ENCODE assay signal across 19 cellular contexts in genomic region chr2:184444623-184445223, GRCh38.
DNase-seq lines count a peak whose midpoint lies in the region; ATAC-seq and TF ChIP-seq lines count a peak whose summit lies in the region.
"Had no signal": no experiment of that assay in that cellular context is flagged by ENCODE, and none has a peak within 500 bp of the region (broad histone marks: within the 10 kb centered on the region; RNA-seq: fewer than 3 reads in every experiment).

No MANE protein-coding gene starts in this region.

- H3K27ac ChIP-seq in OCI-LY1 (ENCODE audit: low read depth, low read length, poor library complexity, severe bottlenecking), result peak overlapping the region; percentile 100
- H3K27ac ChIP-seq in smooth muscle cell (ENCODE audit: low read depth), result no peak overlapping the region
- H3K27ac ChIP-seq: GM23248, right atrium auricular region, vagina had no signal

- H3K4me3 ChIP-seq in OCI-LY1 (ENCODE audit: low read depth, low read length, poor library complexity, severe bottlenecking), result peak overlapping the region; percentile 27
- no peak overlapping the region for H3K4me3 ChIP-seq in smooth muscle cell
- H3K4me3 ChIP-seq: GM23248, right atrium auricular region, vagina had no signal

- H3K27me3 Mint-ChIP-seq in activated CD8-positive, alpha-beta T cell treated with anti-CD3 and anti-CD28 coated beads, Interleukin-2, amount 10 ng/mL, durations not matched to agents 7 days and 5 days (ENCODE audit: low read depth), result no peaks in the 10 kb centered on the region
- H3K27me3 Mint-ChIP-seq: activated CD4-positive, alpha-beta memory T cell treated with anti-CD3 and anti-CD28 coated beads, Interleukin-2, amount 10 ng/mL, durations not matched to agents 7 days and 5 days; B cell had no signal

- TF ChIP-seq CTCF in OCI-LY1 (IDR thresholded peaks at IDR 0.05; ENCODE audit: low read length) (no peak), GM20000 (IDR thresholded peaks at IDR 0.05; ENCODE audit: extremely low read depth, missing control alignments) (no peak), smooth muscle cell (IDR thresholded peaks at IDR 0.05; ENCODE audit: borderline replicate concordance, insufficient read depth, poor library complexity, severe bottlenecking) (no peak)

- H4K20me1 ChIP-seq in OCI-LY1 (ENCODE audit: insufficient read depth, low read length) (no peaks in the 10 kb centered on the region), smooth muscle cell (ENCODE audit: low read depth) (no peaks in the 10 kb centered on the region)

- H3K9me3 Mint-ChIP-seq in activated CD8-positive, alpha-beta T cell treated with anti-CD3 and anti-CD28 coated beads, Interleukin-2, amount 10 ng/mL, durations not matched to agents 7 days and 5 days (ENCODE audit: insufficient read depth), result no peaks in the 10 kb centered on the region
- H3K9me3 Mint-ChIP-seq: activated CD4-positive, alpha-beta memory T cell treated with anti-CD3 and anti-CD28 coated beads, Interleukin-2, amount 10 ng/mL, durations not matched to agents 7 days and 5 days; nephron had no signal

- H3K27ac Mint-ChIP-seq in activated CD8-positive, alpha-beta T cell treated with anti-CD3 and anti-CD28 coated beads, Interleukin-2, amount 10 ng/mL, durations not matched to agents 7 days and 5 days, result no peak overlapping the region
- H3K27ac Mint-ChIP-seq: activated CD4-positive, alpha-beta memory T cell treated with anti-CD3 and anti-CD28 coated beads, Interleukin-2, amount 10 ng/mL, durations not matched to agents 7 days and 5 days; B cell; nephron; stimulated activated effector memory CD8-positive, alpha-beta T cell treated with anti-CD3 and anti-CD28 coated beads, Interleukin-12 subunit alpha, Interleukin-12 subunit beta, amount 100 ng/mL, for 72 hours had no signal

- peak overlapping the region; percentile 61 for H3K4me2 ChIP-seq in OCI-LY1 (ENCODE audit: low read length)
- H3K4me2 ChIP-seq in smooth muscle cell, result no peak overlapping the region

- H3K9ac ChIP-seq in OCI-LY1 (ENCODE audit: low read length) (peak overlapping the region; percentile 63), smooth muscle cell (ENCODE audit: low read depth) (no peak overlapping the region)
- H3K9ac ChIP-seq: GM23248 had no signal

- H3K79me2 ChIP-seq in OCI-LY1 (ENCODE audit: insufficient read depth, low read length) (no peaks in the 10 kb centered on the region), smooth muscle cell (ENCODE audit: low read depth) (no peaks in the 10 kb centered on the region)

- DNase-seq in GM20000 (ENCODE audit: low spot score), result no peak
- no peak for DNase-seq in NCI-H2196 treated with DMSO at 0.1 percent for 48 hours (lab: John Stamatoyannopoulos, UW; ENCODE audit: unreplicated experiment)
- DNase-seq in smooth muscle cell (lab: John Stamatoyannopoulos, UW; ENCODE audit: unreplicated experiment), result no peak
- DNase-seq in activated CD8-positive, alpha-beta T cell treated with anti-CD3 and anti-CD28 coated beads, Interleukin-2, amount 10 ng/mL, durations not matched to agents 7 days and 5 days, result no peak
- DNase-seq: activated CD4-positive, alpha-beta memory T cell treated with anti-CD3 and anti-CD28 coated beads, Interleukin-2, amount 10 ng/mL, durations not matched to agents 7 days and 5 days; activated effector memory CD4-positive, alpha-beta T cell treated with anti-CD3 and anti-CD28 coated beads, Interleukin-2, amount 50 U/mL, for 16 hours; DMS79 treated with DMSO at 0.1 percent for 48 hours; GM23248; IMR-90; stimulated activated CD4-positive, alpha-beta T cell treated with anti-CD3 and anti-CD28 coated beads, Interleukin-4, amount 100 ng/mL, for 24 hours had no signal

- H3K9me2 ChIP-seq in OCI-LY1 (ENCODE audit: low read depth, low read length), result no peaks in the 10 kb centered on the region

- no peak overlapping the region for H3K4me3 Mint-ChIP-seq in activated CD8-positive, alpha-beta T cell treated with anti-CD3 and anti-CD28 coated beads, Interleukin-2, amount 10 ng/mL, durations not matched to agents 7 days and 5 days
- H3K4me3 Mint-ChIP-seq: activated CD4-positive, alpha-beta memory T cell treated with anti-CD3 and anti-CD28 coated beads, Interleukin-2, amount 10 ng/mL, durations not matched to agents 7 days and 5 days; B cell; nephron; stimulated activated effector memory CD8-positive, alpha-beta T cell treated with anti-CD3 and anti-CD28 coated beads, Interleukin-12 subunit alpha, Interleukin-12 subunit beta, amount 100 ng/mL, for 72 hours had no signal

- POLR2A ChIA-PET in activated CD8-positive, alpha-beta T cell treated with anti-CD3 and anti-CD28 coated beads, Interleukin-2, amount 10 ng/mL, durations not matched to agents 7 days and 5 days (lab: Charles Lee), result no interaction called here

- no peaks in the 10 kb centered on the region for H3K4me1 Mint-ChIP-seq in activated CD8-positive, alpha-beta T cell treated with anti-CD3 and anti-CD28 coated beads, Interleukin-2, amount 10 ng/mL, durations not matched to agents 7 days and 5 days (ENCODE audit: low read depth)
- H3K4me1 Mint-ChIP-seq: activated CD4-positive, alpha-beta memory T cell treated with anti-CD3 and anti-CD28 coated beads, Interleukin-2, amount 10 ng/mL, durations not matched to agents 7 days and 5 days; nephron; stimulated activated effector memory CD8-positive, alpha-beta T cell treated with anti-CD3 and anti-CD28 coated beads, Interleukin-12 subunit alpha, Interleukin-12 subunit beta, amount 100 ng/mL, for 72 hours had no signal

- H3K9me3 ChIP-seq in OCI-LY1 (ENCODE audit: low read length) (no peaks in the 10 kb centered on the region), smooth muscle cell (replicated peaks; ENCODE audit: low read depth) (no peaks in the 10 kb centered on the region)
- H3K9me3 ChIP-seq: right atrium auricular region, vagina had no signal

- 0 out of 2 replicates have a peak overlapping the region, but pooled peaks have one; percentile 77 for H2AFZ ChIP-seq in OCI-LY1 (ENCODE audit: low read length)
- H2AFZ ChIP-seq in smooth muscle cell (ENCODE audit: low read depth), result no peak overlapping the region
- H2AFZ ChIP-seq: GM23248 had no signal

- WGBS in smooth muscle cell (ENCODE audit: low lambda C conversion rate), result 90% methylated on average over 4 of the region's 4 CpGs

- H3K4me1 ChIP-seq in OCI-LY1 (ENCODE audit: insufficient read depth, low read length, severe bottlenecking) (peaks cover 52% of the 10 kb centered on the region), smooth muscle cell (ENCODE audit: low read depth) (no peaks in the 10 kb centered on the region)
- H3K4me1 ChIP-seq: right atrium auricular region, vagina had no signal

- CTCF ChIA-PET in activated CD8-positive, alpha-beta T cell treated with anti-CD3 and anti-CD28 coated beads, Interleukin-2, amount 10 ng/mL, durations not matched to agents 7 days and 5 days (lab: Charles Lee), result no interaction called here

- H3K27me3 ChIP-seq in OCI-LY1 (ENCODE audit: insufficient read depth, low read length), result no peaks in the 10 kb centered on the region
- H3K27me3 ChIP-seq in smooth muscle cell (ENCODE audit: low read depth), result no peaks in the 10 kb centered on the region
- H3K27me3 ChIP-seq: right atrium auricular region, vagina had no signal

- H3K36me3 Mint-ChIP-seq in activated CD8-positive, alpha-beta T cell treated with anti-CD3 and anti-CD28 coated beads, Interleukin-2, amount 10 ng/mL, durations not matched to agents 7 days and 5 days (ENCODE audit: low read depth), result no peaks in the 10 kb centered on the region
- H3K36me3 Mint-ChIP-seq: stimulated activated effector memory CD8-positive, alpha-beta T cell treated with anti-CD3 and anti-CD28 coated beads, Interleukin-12 subunit alpha, Interleukin-12 subunit beta, amount 100 ng/mL, for 72 hours had no signal

- ATAC-seq in GM18870 (IDR thresholded peaks at IDR 0.05; ENCODE audit: unreplicated experiment) (peak; percentile 25), GM21447 (IDR thresholded peaks at IDR 0.05; ENCODE audit: unreplicated experiment) (peak; percentile 30), HG02943 (IDR thresholded peaks at IDR 0.05; ENCODE audit: low read depth, unreplicated experiment) (peak; percentile 40)
- ATAC-seq in activated CD8-positive, alpha-beta T cell treated with anti-CD3 and anti-CD28 coated beads, Interleukin-2, amount 10 ng/mL, durations not matched to agents 7 days and 5 days, result no peak
- ATAC-seq: stimulated activated effector memory CD8-positive, alpha-beta T cell treated with anti-CD3 and anti-CD28 coated beads, Interleukin-12 subunit alpha, Interleukin-12 subunit beta, amount 100 ng/mL, for 72 hours had no signal

- H3K36me3 ChIP-seq in OCI-LY1 (ENCODE audit: insufficient read depth, low read length) (peaks cover 5% of the 10 kb centered on the region; the same call in 1 of the 2 replicates), smooth muscle cell (ENCODE audit: low read depth) (no peaks in the 10 kb centered on the region)
- H3K36me3 ChIP-seq: right atrium auricular region, vagina had no signal

- H3F3A ChIP-seq in OCI-LY1 (ENCODE audit: insufficient read depth, low read length), result 0 out of 2 replicates have a peak, but pooled peaks cover 8% of the 10 kb centered on the region
- H3F3A ChIP-seq in smooth muscle cell (ENCODE audit: low read depth), result no peaks in the 10 kb centered on the region
